15 cellular contexts compared by ENCODE assay signal in the genomic region with DNA sequence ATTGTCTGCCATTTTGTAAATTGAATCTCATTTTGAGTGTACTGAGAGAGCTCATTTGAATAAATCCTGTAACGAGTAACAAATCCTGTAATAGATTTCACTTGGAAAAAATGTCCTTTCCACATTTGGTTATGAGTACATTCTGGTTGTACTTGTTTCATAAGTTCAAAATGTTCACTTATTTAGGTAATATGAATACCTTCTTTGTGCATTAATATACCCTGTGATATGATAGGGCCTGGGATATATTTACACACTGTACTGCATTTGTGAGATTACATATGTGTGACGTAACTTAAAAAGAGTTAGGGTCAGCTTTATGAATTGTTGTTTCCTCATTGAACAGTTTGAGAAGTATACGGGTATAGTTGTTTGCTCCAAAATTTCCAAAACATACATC.
"Had no signal": no experiment of that assay in that cellular context is flagged by ENCODE, and none has a peak within 500 bp of the region (broad histone marks: within the 10 kb centered on the region; RNA-seq: fewer than 3 reads in every experiment).

No MANE protein-coding gene starts in this region.

- H3K4me3 Mint-ChIP-seq: dendritic cell treated with granulocyte-macrophage colony-stimulating factor and Interleukin-4, amounts not matched to agents 40 ng/mL and 50 ng/mL, for 4 days; T-helper 2 cell treated with Interferon-gamma antibody and Interleukin-4, amounts not matched to agents 5 μg/mL and 100 μg/mL, for 36 hours had no signal

- H3K27ac Mint-ChIP-seq: dendritic cell treated with granulocyte-macrophage colony-stimulating factor and Interleukin-4, amounts not matched to agents 40 ng/mL and 50 ng/mL, for 4 days; T-helper 2 cell treated with Interferon-gamma antibody and Interleukin-4, amounts not matched to agents 5 μg/mL and 100 μg/mL, for 36 hours had no signal

- H3K4me3 ChIP-seq: ascending aorta, breast epithelium, left ventricle myocardium inferior, mucosa of descending colon, thyroid gland had no signal

- H3K27ac ChIP-seq: ascending aorta, breast epithelium, left ventricle myocardium inferior, thyroid gland had no signal

- H3K36me3 ChIP-seq: ascending aorta, breast epithelium, left ventricle myocardium inferior, thyroid gland had no signal

- H3K9me3 ChIP-seq: breast epithelium, thyroid gland had no signal

- H3K27me3 ChIP-seq: ascending aorta, breast epithelium, thyroid gland had no signal

- H3K27me3 Mint-ChIP-seq: dendritic cell treated with granulocyte-macrophage colony-stimulating factor and Interleukin-4, amounts not matched to agents 40 ng/mL and 50 ng/mL, for 4 days; naive thymus-derived CD8-positive, alpha-beta T cell had no signal

- ATAC-seq: mucosa of descending colon; naive thymus-derived CD8-positive, alpha-beta T cell had no signal

- DNase-seq: activated CD4-positive, alpha-beta T cell treated with anti-CD3 and anti-CD28 coated beads, Interleukin-2, amount 50 U/mL, for 48 hours; activated CD8-positive, alpha-beta memory T cell treated with anti-CD3 and anti-CD28 coated beads, Interleukin-2, amount 50 U/mL, for 4 hours; cerebellar nuclear complex; effector memory CD4-positive, alpha-beta T cell; foreskin melanocyte; left ventricle myocardium inferior; mucosa of descending colon; naive thymus-derived CD8-positive, alpha-beta T cell; nucleus accumbens; posterior cingulate gyrus; thyroid gland had no signal
